ENCODE assay signal across 10 cellular contexts in genomic region chr17:52138752-52139151, GRCh38. TPM values are rescaled to one million over a fixed set of nuclear protein-coding genes. Genes with fewer than 3 reads are reported as not detected.
"Had no signal": no experiment of that assay in that cellular context is flagged by ENCODE, and none has a peak within 500 bp of the region (broad histone marks: within the 10 kb centered on the region; RNA-seq: fewer than 3 reads in every experiment).

No MANE protein-coding gene starts in this region.

- H2AFZ ChIP-seq: GM23338 had no signal

- H3K9me3 Mint-ChIP-seq: GM23338, H9 had no signal

- H3K4me1 Mint-ChIP-seq: IgD-negative memory B cell had no signal

- H3K4me2 ChIP-seq: GM23338 had no signal

- H3K4me3 Mint-ChIP-seq: GM23338, H9, IgD-negative memory B cell had no signal

- DNase-seq: H9, HCEC 1CT, KBM-7 had no signal

- H3K27ac ChIP-seq: HL-60 had no signal

- ATAC-seq: GM23338, HepG2 had no signal

- H3K27ac Mint-ChIP-seq: GM23338, H9, IgD-negative memory B cell had no signal

- H3K27me3 Mint-ChIP-seq: IgD-negative memory B cell had no signal

- FAIRE-seq: H1, H54, HepG2 had no signal

- H3K4me3 ChIP-seq: GM23338 had no signal

RNA-seq across cellular contexts. Expression of gene CA10, which starts 19.8 kb away (rescaled TPM):
- total RNA-seq: HepG2, HT1080 had no signal
- polyA plus RNA-seq: HepG2, IgD-negative memory B cell had no signal
